In the genomic region with DNA sequence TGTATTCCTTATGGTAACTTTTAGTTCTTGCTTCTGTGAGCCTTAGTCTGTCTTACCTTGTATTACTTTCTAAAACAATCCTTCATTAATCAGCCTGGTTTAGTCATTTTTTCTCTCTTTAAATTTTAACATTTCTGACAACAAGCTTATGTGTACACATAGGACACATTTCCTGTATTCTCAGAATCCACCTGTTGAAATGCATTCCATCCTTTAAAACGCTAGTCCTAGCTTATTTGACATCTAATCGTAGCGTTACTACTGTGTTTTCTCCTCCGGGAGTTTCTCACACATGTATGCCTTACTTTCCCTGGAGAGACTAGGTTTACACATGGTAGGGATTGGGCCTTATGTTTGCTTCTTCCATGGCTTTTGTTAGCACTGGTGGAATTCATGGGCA, we compare ENCODE assay signal across 2 cellular contexts.
A peak's percentile ranks its signal among the peaks of the same experiment; 100 is the strongest.
TF ChIP-seq lines count a peak whose summit lies in the region.

No MANE protein-coding gene starts in this region.

TF ChIP-seq in HepG2, 621 proteins besides CTCF, POLR2A, EP300 and RAD21 (continued from another document):
- TF ChIP-seq SAP130 (CRISPR knock-in tag; IDR thresholded peaks at IDR 0.05; ENCODE audit: low read depth) (peak; percentile 37), ZNF883 (CRISPR knock-in tag; IDR thresholded peaks at IDR 0.05; ENCODE audit: not compliant biosample characterization) (no peak)
- TF ChIP-seq, protein P1, sequence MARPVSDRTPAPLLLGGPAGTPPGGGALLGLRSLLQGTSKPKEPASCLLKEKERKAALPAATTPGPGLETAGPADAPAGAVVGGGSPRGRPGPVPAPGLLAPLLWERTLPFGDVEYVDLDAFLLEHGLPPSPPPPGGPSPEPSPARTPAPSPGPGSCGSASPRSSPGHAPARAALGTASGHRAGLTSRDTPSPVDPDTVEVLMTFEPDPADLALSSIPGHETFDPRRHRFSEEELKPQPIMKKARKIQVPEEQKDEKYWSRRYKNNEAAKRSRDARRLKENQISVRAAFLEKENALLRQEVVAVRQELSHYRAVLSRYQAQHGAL (CRISPR knock-in tag; IDR thresholded peaks at IDR 0.05; ENCODE audit: not compliant biosample characterization), result no peak

TF ChIP-seq in WTC11, 78 proteins besides CTCF, POLR2A, EP300 and RAD21:
- TF ChIP-seq, protein P2, sequence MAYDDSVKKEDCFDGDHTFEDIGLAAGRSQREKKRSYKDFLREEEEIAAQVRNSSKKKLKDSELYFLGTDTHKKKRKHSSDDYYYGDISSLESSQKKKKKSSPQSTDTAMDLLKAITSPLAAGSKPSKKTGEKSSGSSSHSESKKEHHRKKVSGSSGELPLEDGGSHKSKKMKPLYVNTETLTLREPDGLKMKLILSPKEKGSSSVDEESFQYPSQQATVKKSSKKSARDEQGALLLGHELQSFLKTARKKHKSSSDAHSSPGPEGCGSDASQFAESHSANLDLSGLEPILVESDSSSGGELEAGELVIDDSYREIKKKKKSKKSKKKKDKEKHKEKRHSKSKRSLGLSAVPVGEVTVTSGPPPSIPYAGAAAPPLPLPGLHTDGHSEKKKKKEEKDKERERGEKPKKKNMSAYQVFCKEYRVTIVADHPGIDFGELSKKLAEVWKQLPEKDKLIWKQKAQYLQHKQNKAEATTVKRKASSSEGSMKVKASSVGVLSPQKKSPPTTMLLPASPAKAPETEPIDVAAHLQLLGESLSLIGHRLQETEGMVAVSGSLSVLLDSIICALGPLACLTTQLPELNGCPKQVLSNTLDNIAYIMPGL (CRISPR knock-in tag; IDR thresholded peaks at IDR 0.05), result no peak
- TF ChIP-seq NR1H2 (CRISPR knock-in tag; IDR thresholded peaks at IDR 0.05) (no peak), ZNF281 (CRISPR knock-in tag; IDR thresholded peaks at IDR 0.05) (no peak), GTF2I (CRISPR knock-in tag; conservative IDR thresholded peaks at IDR 0.05) (no peak), KAT7 (CRISPR knock-in tag; IDR thresholded peaks at IDR 0.05; ENCODE audit: borderline replicate concordance) (no peak), ZNF396 (CRISPR knock-in tag; IDR thresholded peaks at IDR 0.05; ENCODE audit: borderline replicate concordance) (no peak), AFF4 (CRISPR knock-in tag; IDR thresholded peaks at IDR 0.05; ENCODE audit: borderline replicate concordance) (no peak), NR2C2 (CRISPR knock-in tag; IDR thresholded peaks at IDR 0.05) (no peak)
- TF ChIP-seq, protein P3, sequence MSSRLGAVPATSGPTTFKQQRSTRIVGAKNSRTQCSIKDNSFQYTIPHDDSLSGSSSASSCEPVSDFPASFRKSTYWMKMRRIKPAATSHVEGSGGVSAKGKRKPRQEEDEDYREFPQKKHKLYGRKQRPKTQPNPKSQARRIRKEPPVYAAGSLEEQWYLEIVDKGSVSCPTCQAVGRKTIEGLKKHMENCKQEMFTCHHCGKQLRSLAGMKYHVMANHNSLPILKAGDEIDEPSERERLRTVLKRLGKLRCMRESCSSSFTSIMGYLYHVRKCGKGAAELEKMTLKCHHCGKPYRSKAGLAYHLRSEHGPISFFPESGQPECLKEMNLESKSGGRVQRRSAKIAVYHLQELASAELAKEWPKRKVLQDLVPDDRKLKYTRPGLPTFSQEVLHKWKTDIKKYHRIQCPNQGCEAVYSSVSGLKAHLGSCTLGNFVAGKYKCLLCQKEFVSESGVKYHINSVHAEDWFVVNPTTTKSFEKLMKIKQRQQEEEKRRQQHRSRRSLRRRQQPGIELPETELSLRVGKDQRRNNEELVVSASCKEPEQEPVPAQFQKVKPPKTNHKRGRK (CRISPR knock-in tag; IDR thresholded peaks at IDR 0.05; ENCODE audit: borderline replicate concordance), result no peak
- TF ChIP-seq, protein P4, sequence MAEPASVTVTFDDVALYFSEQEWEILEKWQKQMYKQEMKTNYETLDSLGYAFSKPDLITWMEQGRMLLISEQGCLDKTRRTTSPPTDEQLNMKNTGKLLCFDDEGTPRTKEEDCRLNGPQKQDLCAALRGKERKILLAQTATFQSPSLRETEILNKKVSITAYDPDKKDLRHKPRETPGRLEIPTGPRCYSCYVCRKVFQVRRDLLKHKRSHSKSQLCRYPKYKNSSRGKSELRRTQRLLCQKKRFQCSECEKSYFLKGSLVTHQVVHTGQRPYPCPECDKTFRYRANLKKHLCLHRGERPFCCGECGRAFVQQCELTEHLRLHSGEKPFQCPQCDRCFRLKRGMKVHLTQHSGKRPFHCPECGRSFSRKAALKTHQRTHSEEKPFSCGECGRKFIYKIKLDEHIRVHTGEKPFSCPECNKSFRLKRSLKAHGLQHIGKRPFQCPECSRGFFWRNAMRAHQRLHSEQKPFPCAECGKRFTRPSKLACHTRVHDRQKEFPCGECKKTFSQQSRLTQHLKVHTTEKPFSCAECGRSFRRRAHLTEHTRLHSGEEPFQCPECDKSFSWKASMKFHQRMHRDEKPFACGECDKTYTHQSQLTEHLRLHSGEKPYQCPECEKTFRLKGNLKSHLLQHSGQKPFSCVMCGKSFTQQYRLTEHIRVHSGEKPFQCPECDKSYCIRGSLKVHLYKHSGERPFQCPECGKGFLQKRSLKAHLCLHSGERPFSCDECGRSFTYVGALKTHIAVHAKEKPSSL (CRISPR knock-in tag; conservative IDR thresholded peaks at IDR 0.05), result no peak
